Comparison of ENCODE assay signal across 27 cellular contexts in genomic region chr20:8673116-8673515, GRCh38.
DNase-seq lines count a peak whose midpoint lies in the region; ATAC-seq, FAIRE-seq and TF ChIP-seq lines count a peak whose summit lies in the region.
"Had no signal": no experiment of that assay in that cellular context is flagged by ENCODE, and none has a peak within 500 bp of the region (broad histone marks: within the 10 kb centered on the region; RNA-seq: fewer than 3 reads in every experiment).

No MANE protein-coding gene starts in this region.

- no peak for TF ChIP-seq RAD21 in A549 (conservative IDR thresholded peaks at IDR 0.05 in 1 of 2, IDR thresholded peaks at IDR 0.05 in 1 of 2)

- H3K4me3 ChIP-seq in A549: no peak overlapping the region
- no peak overlapping the region for H3K4me3 ChIP-seq in HEK293 (ENCODE audit: low read depth, low read length)
- H3K4me3 ChIP-seq: BLaER1 had no signal

- no peaks in the 10 kb centered on the region for H3K36me3 ChIP-seq in HEK293 (ENCODE audit: control insufficient read depth in 2 of 2, insufficient read depth in 1 of 2, low read length in 2 of 2)
- H3K36me3 ChIP-seq: BE2C, BLaER1 had no signal

- H3K27ac ChIP-seq in A549 (no peak overlapping the region), HEK293 (ENCODE audit: extremely low read depth, low read depth, low read length) (no peak overlapping the region)
- H3K27ac ChIP-seq: BLaER1 had no signal

- CTCF ChIA-PET in A549 (lab: Yijun Ruan, JAX) (interaction anchor here (1.0 kb wide), 2 partner anchors 18 to 285 kb away, joined by 3 read pairs; no protein-coding TSS in a partner anchor), HEK293 (lab: Yijun Ruan, JAX) (interaction anchor here (1.3 kb wide), 1 partner anchor 9 kb away, joined by 6 read pairs; no protein-coding TSS in a partner anchor)

- 14% methylated on average over 2 of the region's 2 CpGs for WGBS in A549 (ENCODE audit: missing lambda C conversion rate)

- ATAC-seq in A549: no peak

- no peak for TF ChIP-seq POLR2A in A549 (IDR thresholded peaks at IDR 0.05; ENCODE audit: low read length)

- no peak for FAIRE-seq in A549 (lab: Jason Lieb, UNC)
- FAIRE-seq: A204.1, G401.6, GM12891, GM19239 had no signal

- no peak for TF ChIP-seq EP300 in A549 (IDR thresholded peaks at IDR 0.05)

- no peaks in the 10 kb centered on the region for H3K9me3 ChIP-seq in A549
- no peaks in the 10 kb centered on the region for H3K9me3 ChIP-seq in HEK293 (ENCODE audit: control insufficient read depth, insufficient read depth, low read depth, low read length)
- H3K9me3 ChIP-seq: BE2C, BLaER1 had no signal

- H3K4me1 ChIP-seq in A549 (no peaks in the 10 kb centered on the region), HEK293 (ENCODE audit: control insufficient read depth, insufficient read depth, low read length) (no peaks in the 10 kb centered on the region)

- POLR2A ChIA-PET in A549 (lab: Yijun Ruan, JAX): no interaction called here
- POLR2A ChIA-PET in HEK293 (lab: Yijun Ruan, JAX): no interaction called here

- H3K4me2 ChIP-seq in A549: no peak overlapping the region
- H3K4me2 ChIP-seq: BLaER1 had no signal

- TF ChIP-seq CTCF in A549 (IDR thresholded peaks at IDR 0.05) (no peak), HEK293 (tag by site-specific recombination; IDR thresholded peaks at IDR 0.05) (no peak)

- DNase-seq in A549 (ENCODE audit: low read depth in 1 of 2, low spot score in 1 of 2) (no peak), Ammon's horn (ENCODE audit: low spot score) (peak; percentile 21), cerebellar cortex (ENCODE audit: low spot score) (peak; percentile 73), T-helper 1 cell (no peak), T-helper 9 cell (no peak), OCI-M1 (lab: John Stamatoyannopoulos, UW) (no peak)
- DNase-seq in stimulated activated CD4-positive, alpha-beta T cell treated with anti-CD3 and anti-CD28 coated beads, Interleukin-15, amount 100 ng/mL, for 24 hours: no peak
- DNase-seq: 8988T; AML-193; BE2C; CD4-positive, alpha-beta memory T cell; CD4-positive, CD25-positive, alpha-beta regulatory T cell; CD8-positive, alpha-beta memory T cell; COR-L47; DMS 273 treated with DMSO at 0.1 percent for 48 hours; DMS153; DMS53; DMS79; DND-41; EL; GF-D8 had no signal

TF ChIP-seq in A549, 52 proteins besides CTCF, POLR2A, EP300 and RAD21:
- no peak for TF ChIP-seq HOXB13 (CRISPR knock-in tag; IDR thresholded peaks at IDR 0.05; ENCODE audit: low read depth)
- no peak for TF ChIP-seq REST (IDR thresholded peaks at IDR 0.05)
- no peak for TF ChIP-seq ZSCAN20 (CRISPR knock-in tag; IDR thresholded peaks at IDR 0.05)
- no peak for TF ChIP-seq RFX5 (IDR thresholded peaks at IDR 0.05)
- TF ChIP-seq ZC3H11A (IDR thresholded peaks at IDR 0.05): peak; percentile 89

TF ChIP-seq in HEK293, 187 proteins besides CTCF, POLR2A, EP300 and RAD21 (continues in another document):
- TF ChIP-seq KLF10 (tag by site-specific recombination; IDR thresholded peaks at IDR 0.05): no peak
- TF ChIP-seq PRDM2 (tag by site-specific recombination; IDR thresholded peaks at IDR 0.05; ENCODE audit: borderline replicate concordance): no peak
- no peak for TF ChIP-seq OVOL3 (tag by site-specific recombination; IDR thresholded peaks at IDR 0.05)
- peak; percentile 47; the same call in 1 of the 2 replicates for TF ChIP-seq ZNF394 (tag by site-specific recombination; IDR thresholded peaks at IDR 0.05; ENCODE audit: borderline replicate concordance)
- TF ChIP-seq ZBTB11 (tag by site-specific recombination; conservative IDR thresholded peaks at IDR 0.05; ENCODE audit: low read depth): peak; percentile 41; the same call in 1 of the 2 replicates
- TF ChIP-seq ZNF426 (tag by site-specific recombination; IDR thresholded peaks at IDR 0.05): peak; percentile 34
- no peak for TF ChIP-seq KLF9 (tag by site-specific recombination; IDR thresholded peaks at IDR 0.05; ENCODE audit: low read depth)
- TF ChIP-seq ZNF121 (tag by site-specific recombination; IDR thresholded peaks at IDR 0.05): no peak

Comparison
In these comparisons a context has a peak if more than half of its experiments do, and no peak if none do; other contexts are left out.
1. DNase-seq: peak in Ammon's horn (single experiment) and cerebellar cortex (single experiment); none in A549 (0 of 2), T-helper 1 cell (0 of 5), T-helper 9 cell (single experiment), stimulated activated CD4-positive, alpha-beta T cell treated with anti-CD3 and anti-CD28 coated beads, Interleukin-15, amount 100 ng/mL, for 24 hours (single experiment) and OCI-M1 (single experiment).